In genomic region chr1:185745165-185745564, GRCh38 we compare ENCODE assay signal across 21 cellular contexts.
"Had no signal": no experiment of that assay in that cellular context is flagged by ENCODE, and none has a peak within 500 bp of the region (broad histone marks: within the 10 kb centered on the region; RNA-seq: fewer than 3 reads in every experiment).

No MANE protein-coding gene starts in this region.

- DNase-seq: dorsolateral prefrontal cortex; effector CD8-positive, alpha-beta T cell; endodermal cell; foreskin melanocyte; left ventricle myocardium superior; lower lobe of right lung; naive thymus-derived CD8-positive, alpha-beta T cell; nephron progenitor cell; nucleus accumbens; sigmoid colon; stimulated activated CD4-positive, alpha-beta T cell treated with anti-CD3 and anti-CD28 coated beads, Interleukin-2, amount 100 ng/mL, for 24 hours; stimulated activated CD4-positive, alpha-beta T cell treated with anti-CD3 and anti-CD28 coated beads, Interleukin-4, amount 100 ng/mL, for 24 hours; stimulated activated naive CD8-positive, alpha-beta T cell treated with anti-CD3 and anti-CD28 coated beads, Interleukin-15, Interleukin-2, amounts not matched to agents 100 U/mL and 50 U/mL, for 24 hours; substantia nigra; testis; upper lobe of left lung had no signal

- H3K27ac ChIP-seq: dorsolateral prefrontal cortex, epithelial cell of prostate, lower lobe of right lung, prostate gland, right atrium auricular region, testis, tibial nerve, upper lobe of left lung had no signal

- H3K9me3 ChIP-seq: lower lobe of right lung, prostate gland, right atrium auricular region, testis, tibial nerve, upper lobe of left lung had no signal

- H3K4me1 ChIP-seq: lower lobe of right lung, prostate gland, right atrium auricular region, sigmoid colon, testis, tibial nerve had no signal

- H3K36me3 ChIP-seq: lower lobe of right lung, prostate gland, right atrium auricular region, sigmoid colon, tibial nerve, upper lobe of left lung had no signal

- H3K27me3 ChIP-seq: right atrium auricular region, sigmoid colon, testis, tibial nerve, upper lobe of left lung had no signal

- ATAC-seq: esophagus mucosa; left ventricle myocardium superior; lower lobe of right lung; naive thymus-derived CD8-positive, alpha-beta T cell; stimulated activated naive CD8-positive, alpha-beta T cell treated with anti-CD3 and anti-CD28 coated beads, Interleukin-15, Interleukin-2, amounts not matched to agents 100 U/mL and 50 U/mL, for 24 hours had no signal

- H3K4me3 ChIP-seq: dorsolateral prefrontal cortex, lower lobe of right lung, prostate gland, right atrium auricular region, sigmoid colon, testis, tibial nerve, upper lobe of left lung had no signal
